1 cellular context compared by ENCODE assay signal in the genomic region with DNA sequence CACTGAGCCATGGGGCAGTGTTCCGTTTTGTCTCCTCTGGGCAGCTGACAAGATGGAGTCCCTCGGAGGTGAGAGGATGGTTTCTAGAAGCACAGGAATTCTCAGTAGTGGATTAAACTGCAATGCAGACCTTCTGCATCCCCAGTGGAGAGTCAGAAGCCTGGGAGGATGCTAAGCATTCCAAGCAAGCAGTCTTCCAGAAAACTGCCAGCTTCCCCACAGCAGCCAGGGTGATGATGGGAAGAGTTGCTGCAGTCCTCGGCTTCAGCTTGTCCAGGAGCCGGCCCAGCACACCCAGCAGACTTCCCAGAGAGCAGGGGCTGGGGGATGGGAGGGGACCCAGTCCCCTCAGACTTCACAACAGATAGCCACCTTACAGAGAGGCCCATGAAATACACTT.
TF ChIP-seq lines count a peak whose summit lies in the region.

No MANE protein-coding gene starts in this region.

TF ChIP-seq in HCT116, 20 proteins besides CTCF, POLR2A, EP300 and RAD21 (continued from another document):
- TF ChIP-seq, protein P1, sequence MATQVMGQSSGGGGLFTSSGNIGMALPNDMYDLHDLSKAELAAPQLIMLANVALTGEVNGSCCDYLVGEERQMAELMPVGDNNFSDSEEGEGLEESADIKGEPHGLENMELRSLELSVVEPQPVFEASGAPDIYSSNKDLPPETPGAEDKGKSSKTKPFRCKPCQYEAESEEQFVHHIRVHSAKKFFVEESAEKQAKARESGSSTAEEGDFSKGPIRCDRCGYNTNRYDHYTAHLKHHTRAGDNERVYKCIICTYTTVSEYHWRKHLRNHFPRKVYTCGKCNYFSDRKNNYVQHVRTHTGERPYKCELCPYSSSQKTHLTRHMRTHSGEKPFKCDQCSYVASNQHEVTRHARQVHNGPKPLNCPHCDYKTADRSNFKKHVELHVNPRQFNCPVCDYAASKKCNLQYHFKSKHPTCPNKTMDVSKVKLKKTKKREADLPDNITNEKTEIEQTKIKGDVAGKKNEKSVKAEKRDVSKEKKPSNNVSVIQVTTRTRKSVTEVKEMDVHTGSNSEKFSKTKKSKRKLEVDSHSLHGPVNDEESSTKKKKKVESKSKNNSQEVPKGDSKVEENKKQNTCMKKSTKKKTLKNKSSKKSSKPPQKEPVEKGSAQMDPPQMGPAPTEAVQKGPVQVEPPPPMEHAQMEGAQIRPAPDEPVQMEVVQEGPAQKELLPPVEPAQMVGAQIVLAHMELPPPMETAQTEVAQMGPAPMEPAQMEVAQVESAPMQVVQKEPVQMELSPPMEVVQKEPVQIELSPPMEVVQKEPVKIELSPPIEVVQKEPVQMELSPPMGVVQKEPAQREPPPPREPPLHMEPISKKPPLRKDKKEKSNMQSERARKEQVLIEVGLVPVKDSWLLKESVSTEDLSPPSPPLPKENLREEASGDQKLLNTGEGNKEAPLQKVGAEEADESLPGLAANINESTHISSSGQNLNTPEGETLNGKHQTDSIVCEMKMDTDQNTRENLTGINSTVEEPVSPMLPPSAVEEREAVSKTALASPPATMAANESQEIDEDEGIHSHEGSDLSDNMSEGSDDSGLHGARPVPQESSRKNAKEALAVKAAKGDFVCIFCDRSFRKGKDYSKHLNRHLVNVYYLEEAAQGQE (IDR thresholded peaks at IDR 0.05; ENCODE audit: low read depth), result no peak
